In the genomic region with DNA sequence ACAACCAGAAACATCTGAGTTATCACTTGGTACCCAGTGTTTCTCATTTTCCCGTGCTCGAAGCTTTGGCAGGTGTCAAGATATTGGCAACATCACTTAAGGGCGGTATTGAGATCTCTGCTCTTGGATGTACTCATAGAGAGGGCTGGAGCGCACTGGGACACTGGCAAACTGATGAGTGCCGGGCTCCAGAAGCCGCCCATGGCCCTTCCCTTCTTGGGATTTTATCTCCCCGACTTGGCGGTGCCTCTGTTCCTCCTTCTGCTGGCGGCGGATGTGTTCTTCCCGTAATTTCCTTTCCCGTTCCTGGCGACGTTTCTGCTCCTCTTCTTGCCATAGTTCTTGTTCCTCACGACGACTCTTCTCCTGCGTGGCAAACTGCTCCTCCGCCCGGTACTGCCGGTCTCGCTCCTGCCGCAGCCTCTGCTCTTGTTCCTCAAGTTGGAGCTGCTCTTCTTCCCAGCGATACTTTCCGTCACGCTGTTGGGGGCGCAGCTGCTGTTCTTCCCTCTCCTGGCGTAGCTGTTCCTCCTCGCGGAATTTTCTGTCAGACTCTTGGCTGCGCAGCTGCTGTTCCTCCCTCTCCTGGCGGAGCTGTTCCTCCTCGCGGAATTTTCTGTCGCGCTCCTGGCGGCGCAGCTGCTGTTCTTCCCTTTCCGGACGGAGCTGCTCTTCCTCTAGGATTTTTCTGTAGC, we compare ENCODE assay signal across 1 cellular context.
A peak's percentile ranks its signal among the peaks of the same experiment; 100 is the strongest.
TF ChIP-seq lines count a peak whose summit lies in the region.

No MANE protein-coding gene starts in this region.

TF ChIP-seq in HEK293, 187 proteins besides CTCF, POLR2A, EP300 and RAD21 (continued from another document and continues in another):
- TF ChIP-seq, protein P1, sequence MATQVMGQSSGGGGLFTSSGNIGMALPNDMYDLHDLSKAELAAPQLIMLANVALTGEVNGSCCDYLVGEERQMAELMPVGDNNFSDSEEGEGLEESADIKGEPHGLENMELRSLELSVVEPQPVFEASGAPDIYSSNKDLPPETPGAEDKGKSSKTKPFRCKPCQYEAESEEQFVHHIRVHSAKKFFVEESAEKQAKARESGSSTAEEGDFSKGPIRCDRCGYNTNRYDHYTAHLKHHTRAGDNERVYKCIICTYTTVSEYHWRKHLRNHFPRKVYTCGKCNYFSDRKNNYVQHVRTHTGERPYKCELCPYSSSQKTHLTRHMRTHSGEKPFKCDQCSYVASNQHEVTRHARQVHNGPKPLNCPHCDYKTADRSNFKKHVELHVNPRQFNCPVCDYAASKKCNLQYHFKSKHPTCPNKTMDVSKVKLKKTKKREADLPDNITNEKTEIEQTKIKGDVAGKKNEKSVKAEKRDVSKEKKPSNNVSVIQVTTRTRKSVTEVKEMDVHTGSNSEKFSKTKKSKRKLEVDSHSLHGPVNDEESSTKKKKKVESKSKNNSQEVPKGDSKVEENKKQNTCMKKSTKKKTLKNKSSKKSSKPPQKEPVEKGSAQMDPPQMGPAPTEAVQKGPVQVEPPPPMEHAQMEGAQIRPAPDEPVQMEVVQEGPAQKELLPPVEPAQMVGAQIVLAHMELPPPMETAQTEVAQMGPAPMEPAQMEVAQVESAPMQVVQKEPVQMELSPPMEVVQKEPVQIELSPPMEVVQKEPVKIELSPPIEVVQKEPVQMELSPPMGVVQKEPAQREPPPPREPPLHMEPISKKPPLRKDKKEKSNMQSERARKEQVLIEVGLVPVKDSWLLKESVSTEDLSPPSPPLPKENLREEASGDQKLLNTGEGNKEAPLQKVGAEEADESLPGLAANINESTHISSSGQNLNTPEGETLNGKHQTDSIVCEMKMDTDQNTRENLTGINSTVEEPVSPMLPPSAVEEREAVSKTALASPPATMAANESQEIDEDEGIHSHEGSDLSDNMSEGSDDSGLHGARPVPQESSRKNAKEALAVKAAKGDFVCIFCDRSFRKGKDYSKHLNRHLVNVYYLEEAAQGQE (tag by site-specific recombination; IDR thresholded peaks at IDR 0.05) = no peak; the same call in 1 of the 2 replicates
- TF ChIP-seq KLF8 (tag by site-specific recombination; IDR thresholded peaks at IDR 0.05) = no peak
- peak; percentile 35; the same call in 1 of the 2 replicates for TF ChIP-seq ZNF16 (tag by site-specific recombination; IDR thresholded peaks at IDR 0.05; ENCODE audit: low read depth)
- no peak; the same call in 1 of the 2 replicates for TF ChIP-seq ZEB2 (tag by site-specific recombination; IDR thresholded peaks at IDR 0.05)
- no peak for TF ChIP-seq ZNF571 (tag by site-specific recombination; IDR thresholded peaks at IDR 0.05)
- TF ChIP-seq ZNF175 (tag by site-specific recombination; IDR thresholded peaks at IDR 0.05) = no peak
- no peak for TF ChIP-seq KLF7 (tag by site-specific recombination; IDR thresholded peaks at IDR 0.05; ENCODE audit: borderline replicate concordance)
- no peak for TF ChIP-seq ZBTB26 (tag by site-specific recombination; optimal IDR thresholded peaks at IDR 0.05)
- no peak for TF ChIP-seq ZNF473 (tag by site-specific recombination; IDR thresholded peaks at IDR 0.05)
- no peak for TF ChIP-seq HOXA7 (CRISPR knock-in tag; IDR thresholded peaks at IDR 0.05; ENCODE audit: borderline replicate concordance)
- no peak for TF ChIP-seq ZNF138 (tag by site-specific recombination; IDR thresholded peaks at IDR 0.05; ENCODE audit: borderline replicate concordance)
- TF ChIP-seq ZNF140 (tag by site-specific recombination; IDR thresholded peaks at IDR 0.05) = no peak
- TF ChIP-seq, protein P2, sequence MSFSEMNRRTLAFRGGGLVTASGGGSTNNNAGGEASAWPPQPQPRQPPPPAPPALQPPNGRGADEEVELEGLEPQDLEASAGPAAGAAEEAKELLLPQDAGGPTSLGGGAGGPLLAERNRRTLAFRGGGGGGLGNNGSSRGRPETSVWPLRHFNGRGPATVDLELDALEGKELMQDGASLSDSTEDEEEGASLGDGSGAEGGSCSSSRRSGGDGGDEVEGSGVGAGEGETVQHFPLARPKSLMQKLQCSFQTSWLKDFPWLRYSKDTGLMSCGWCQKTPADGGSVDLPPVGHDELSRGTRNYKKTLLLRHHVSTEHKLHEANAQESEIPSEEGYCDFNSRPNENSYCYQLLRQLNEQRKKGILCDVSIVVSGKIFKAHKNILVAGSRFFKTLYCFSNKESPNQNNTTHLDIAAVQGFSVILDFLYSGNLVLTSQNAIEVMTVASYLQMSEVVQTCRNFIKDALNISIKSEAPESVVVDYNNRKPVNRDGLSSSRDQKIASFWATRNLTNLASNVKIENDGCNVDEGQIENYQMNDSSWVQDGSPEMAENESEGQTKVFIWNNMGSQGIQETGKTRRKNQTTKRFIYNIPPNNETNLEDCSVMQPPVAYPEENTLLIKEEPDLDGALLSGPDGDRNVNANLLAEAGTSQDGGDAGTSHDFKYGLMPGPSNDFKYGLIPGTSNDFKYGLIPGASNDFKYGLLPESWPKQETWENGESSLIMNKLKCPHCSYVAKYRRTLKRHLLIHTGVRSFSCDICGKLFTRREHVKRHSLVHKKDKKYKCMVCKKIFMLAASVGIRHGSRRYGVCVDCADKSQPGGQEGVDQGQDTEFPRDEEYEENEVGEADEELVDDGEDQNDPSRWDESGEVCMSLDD (tag by site-specific recombination; IDR thresholded peaks at IDR 0.05) = no peak
- no peak for TF ChIP-seq ZNF658 (tag by site-specific recombination; IDR thresholded peaks at IDR 0.05)
- no peak for TF ChIP-seq HOXD13 (CRISPR knock-in tag; IDR thresholded peaks at IDR 0.05; ENCODE audit: borderline replicate concordance)
- no peak for TF ChIP-seq ZSCAN30 (tag by site-specific recombination; IDR thresholded peaks at IDR 0.05)
- no peak for TF ChIP-seq ZNF623 (tag by site-specific recombination; IDR thresholded peaks at IDR 0.05)
- no peak for TF ChIP-seq ZNF626 (tag by site-specific recombination; IDR thresholded peaks at IDR 0.05)
- no peak for TF ChIP-seq ZNF324 (tag by site-specific recombination; IDR thresholded peaks at IDR 0.05)
- peak; percentile 50; the same call in 1 of the 2 replicates for TF ChIP-seq ZBTB20 (tag by site-specific recombination; IDR thresholded peaks at IDR 0.05)
- TF ChIP-seq FEZF1 (tag by site-specific recombination; IDR thresholded peaks at IDR 0.05) = no peak
- TF ChIP-seq, protein P3, sequence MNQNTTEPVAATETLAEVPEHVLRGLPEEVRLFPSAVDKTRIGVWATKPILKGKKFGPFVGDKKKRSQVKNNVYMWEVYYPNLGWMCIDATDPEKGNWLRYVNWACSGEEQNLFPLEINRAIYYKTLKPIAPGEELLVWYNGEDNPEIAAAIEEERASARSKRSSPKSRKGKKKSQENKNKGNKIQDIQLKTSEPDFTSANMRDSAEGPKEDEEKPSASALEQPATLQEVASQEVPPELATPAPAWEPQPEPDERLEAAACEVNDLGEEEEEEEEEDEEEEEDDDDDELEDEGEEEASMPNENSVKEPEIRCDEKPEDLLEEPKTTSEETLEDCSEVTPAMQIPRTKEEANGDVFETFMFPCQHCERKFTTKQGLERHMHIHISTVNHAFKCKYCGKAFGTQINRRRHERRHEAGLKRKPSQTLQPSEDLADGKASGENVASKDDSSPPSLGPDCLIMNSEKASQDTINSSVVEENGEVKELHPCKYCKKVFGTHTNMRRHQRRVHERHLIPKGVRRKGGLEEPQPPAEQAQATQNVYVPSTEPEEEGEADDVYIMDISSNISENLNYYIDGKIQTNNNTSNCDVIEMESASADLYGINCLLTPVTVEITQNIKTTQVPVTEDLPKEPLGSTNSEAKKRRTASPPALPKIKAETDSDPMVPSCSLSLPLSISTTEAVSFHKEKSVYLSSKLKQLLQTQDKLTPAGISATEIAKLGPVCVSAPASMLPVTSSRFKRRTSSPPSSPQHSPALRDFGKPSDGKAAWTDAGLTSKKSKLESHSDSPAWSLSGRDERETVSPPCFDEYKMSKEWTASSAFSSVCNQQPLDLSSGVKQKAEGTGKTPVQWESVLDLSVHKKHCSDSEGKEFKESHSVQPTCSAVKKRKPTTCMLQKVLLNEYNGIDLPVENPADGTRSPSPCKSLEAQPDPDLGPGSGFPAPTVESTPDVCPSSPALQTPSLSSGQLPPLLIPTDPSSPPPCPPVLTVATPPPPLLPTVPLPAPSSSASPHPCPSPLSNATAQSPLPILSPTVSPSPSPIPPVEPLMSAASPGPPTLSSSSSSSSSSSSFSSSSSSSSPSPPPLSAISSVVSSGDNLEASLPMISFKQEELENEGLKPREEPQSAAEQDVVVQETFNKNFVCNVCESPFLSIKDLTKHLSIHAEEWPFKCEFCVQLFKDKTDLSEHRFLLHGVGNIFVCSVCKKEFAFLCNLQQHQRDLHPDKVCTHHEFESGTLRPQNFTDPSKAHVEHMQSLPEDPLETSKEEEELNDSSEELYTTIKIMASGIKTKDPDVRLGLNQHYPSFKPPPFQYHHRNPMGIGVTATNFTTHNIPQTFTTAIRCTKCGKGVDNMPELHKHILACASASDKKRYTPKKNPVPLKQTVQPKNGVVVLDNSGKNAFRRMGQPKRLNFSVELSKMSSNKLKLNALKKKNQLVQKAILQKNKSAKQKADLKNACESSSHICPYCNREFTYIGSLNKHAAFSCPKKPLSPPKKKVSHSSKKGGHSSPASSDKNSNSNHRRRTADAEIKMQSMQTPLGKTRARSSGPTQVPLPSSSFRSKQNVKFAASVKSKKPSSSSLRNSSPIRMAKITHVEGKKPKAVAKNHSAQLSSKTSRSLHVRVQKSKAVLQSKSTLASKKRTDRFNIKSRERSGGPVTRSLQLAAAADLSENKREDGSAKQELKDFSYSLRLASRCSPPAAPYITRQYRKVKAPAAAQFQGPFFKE (tag by site-specific recombination; IDR thresholded peaks at IDR 0.05; ENCODE audit: borderline replicate concordance) = no peak
- TF ChIP-seq ZNF76 (tag by site-specific recombination; IDR thresholded peaks at IDR 0.05; ENCODE audit: borderline replicate concordance, low read depth) = no peak
- peak; percentile 94 for TF ChIP-seq ZNF341 (tag by site-specific recombination; IDR thresholded peaks at IDR 0.05; ENCODE audit: low read depth)
- no peak for TF ChIP-seq ZNF311 (tag by site-specific recombination; IDR thresholded peaks at IDR 0.05; ENCODE audit: borderline replicate concordance)
- peak; percentile 47; the same call in 1 of the 2 replicates for TF ChIP-seq GLIS1 (tag by site-specific recombination; IDR thresholded peaks at IDR 0.05)
- TF ChIP-seq, protein P4, sequence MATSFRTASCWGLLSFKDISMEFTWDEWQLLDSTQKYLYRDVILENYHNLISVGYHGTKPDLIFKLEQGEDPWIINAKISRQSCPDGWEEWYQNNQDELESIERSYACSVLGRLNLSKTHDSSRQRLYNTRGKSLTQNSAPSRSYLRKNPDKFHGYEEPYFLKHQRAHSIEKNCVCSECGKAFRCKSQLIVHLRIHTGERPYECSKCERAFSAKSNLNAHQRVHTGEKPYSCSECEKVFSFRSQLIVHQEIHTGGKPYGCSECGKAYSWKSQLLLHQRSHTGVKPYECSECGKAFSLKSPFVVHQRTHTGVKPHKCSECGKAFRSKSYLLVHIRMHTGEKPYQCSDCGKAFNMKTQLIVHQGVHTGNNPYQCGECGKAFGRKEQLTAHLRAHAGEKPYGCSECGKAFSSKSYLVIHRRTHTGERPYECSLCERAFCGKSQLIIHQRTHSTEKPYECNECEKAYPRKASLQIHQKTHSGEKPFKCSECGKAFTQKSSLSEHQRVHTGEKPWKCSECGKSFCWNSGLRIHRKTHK (tag by site-specific recombination; IDR thresholded peaks at IDR 0.05) = no peak
- TF ChIP-seq ZNF155 (tag by site-specific recombination; IDR thresholded peaks at IDR 0.05) = no peak
- TF ChIP-seq TCF7L2 (IDR thresholded peaks at IDR 0.05; ENCODE audit: borderline replicate concordance, low read depth, low read length) = no peak
- TF ChIP-seq ZNF596 (tag by site-specific recombination; IDR thresholded peaks at IDR 0.05) = no peak
- no peak for TF ChIP-seq ZBTB7A (tag by site-specific recombination; IDR thresholded peaks at IDR 0.05; ENCODE audit: low read depth)
- no peak for TF ChIP-seq ZNF398 (tag by site-specific recombination; IDR thresholded peaks at IDR 0.05)
- no peak for TF ChIP-seq ZNF777 (tag by site-specific recombination; IDR thresholded peaks at IDR 0.05; ENCODE audit: borderline replicate concordance)
- TF ChIP-seq SETDB1 (IDR thresholded peaks at IDR 0.05; ENCODE audit: insufficient read length, low read length) = no peak
- TF ChIP-seq ZNF629 (tag by site-specific recombination; IDR thresholded peaks at IDR 0.05) = no peak
- TF ChIP-seq ZNF146 (tag by site-specific recombination; IDR thresholded peaks at IDR 0.05) = no peak; the same call in 1 of the 2 replicates
- TF ChIP-seq ZNF239 (tag by site-specific recombination; IDR thresholded peaks at IDR 0.05) = no peak
- TF ChIP-seq ZNF624 (tag by site-specific recombination; IDR thresholded peaks at IDR 0.05) = no peak
- TF ChIP-seq, protein P5, sequence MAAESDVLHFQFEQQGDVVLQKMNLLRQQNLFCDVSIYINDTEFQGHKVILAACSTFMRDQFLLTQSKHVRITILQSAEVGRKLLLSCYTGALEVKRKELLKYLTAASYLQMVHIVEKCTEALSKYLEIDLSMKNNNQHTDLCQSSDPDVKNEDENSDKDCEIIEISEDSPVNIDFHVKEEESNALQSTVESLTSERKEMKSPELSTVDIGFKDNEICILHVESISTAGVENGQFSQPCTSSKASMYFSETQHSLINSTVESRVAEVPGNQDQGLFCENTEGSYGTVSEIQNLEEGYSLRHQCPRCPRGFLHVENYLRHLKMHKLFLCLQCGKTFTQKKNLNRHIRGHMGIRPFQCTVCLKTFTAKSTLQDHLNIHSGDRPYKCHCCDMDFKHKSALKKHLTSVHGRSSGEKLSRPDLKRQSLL (tag by site-specific recombination; IDR thresholded peaks at IDR 0.05) = no peak
- TF ChIP-seq ZNF335 (tag by site-specific recombination; conservative IDR thresholded peaks at IDR 0.05) = 0 out of 2 replicates have a peak, but pooled peaks have one; percentile 3
- TF ChIP-seq HOXC10 (CRISPR knock-in tag; IDR thresholded peaks at IDR 0.05) = no peak
- no peak for TF ChIP-seq BCL11B (tag by site-specific recombination; IDR thresholded peaks at IDR 0.05; ENCODE audit: low read depth)
- TF ChIP-seq ZNF776 (tag by site-specific recombination; IDR thresholded peaks at IDR 0.05; ENCODE audit: borderline replicate concordance) = no peak
- TF ChIP-seq ZNF214 (tag by site-specific recombination; IDR thresholded peaks at IDR 0.05; ENCODE audit: borderline replicate concordance) = no peak
